1 cellular context compared by ENCODE assay signal in the genomic region with DNA sequence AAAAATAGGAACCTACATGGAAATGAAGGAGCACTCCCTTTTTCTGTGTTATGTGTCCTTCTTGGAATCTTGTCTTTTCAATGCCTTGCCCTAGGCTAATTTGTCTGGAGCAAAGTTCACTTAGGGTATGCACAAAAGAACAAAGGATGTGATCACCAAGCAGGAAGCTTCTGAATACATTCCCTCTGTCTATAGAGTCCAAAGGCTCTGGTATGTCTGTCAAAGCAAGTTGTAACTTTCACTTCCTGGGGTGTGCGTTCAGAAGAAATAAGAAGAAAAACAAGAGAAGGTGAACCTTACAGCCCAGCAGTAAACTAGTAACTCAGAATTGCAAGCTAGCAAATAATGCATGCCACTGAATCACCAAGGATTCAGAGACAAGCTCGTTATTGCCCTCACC.
TF ChIP-seq lines count a peak whose summit lies in the region.

No MANE protein-coding gene starts in this region.

TF ChIP-seq in H1, 55 proteins besides CTCF, POLR2A, EP300 and RAD21:
- no peak for TF ChIP-seq RXRA (IDR thresholded peaks at IDR 0.05; ENCODE audit: insufficient read depth, low read depth, low read length)
- TF ChIP-seq RBBP5 (IDR thresholded peaks at IDR 0.05; ENCODE audit: borderline replicate concordance, low read depth, low read length): no peak
- TF ChIP-seq ATF3 (IDR thresholded peaks at IDR 0.05; ENCODE audit: insufficient read depth, low read depth, low read length): no peak
- TF ChIP-seq NRF1 (IDR thresholded peaks at IDR 0.05; ENCODE audit: low read depth, low read length): no peak
- no peak for TF ChIP-seq KDM5A (IDR thresholded peaks at IDR 0.05; ENCODE audit: low read length)
- TF ChIP-seq CBX5 (IDR thresholded peaks at IDR 0.05; ENCODE audit: low read depth, low read length): no peak
- no peak for TF ChIP-seq JUN (IDR thresholded peaks at IDR 0.05; ENCODE audit: low read depth, low read length)
- no peak for TF ChIP-seq NANOG (IDR thresholded peaks at IDR 0.05; ENCODE audit: insufficient read depth, low read depth, low read length, poor library complexity, severe bottlenecking)
- TF ChIP-seq MAX (IDR thresholded peaks at IDR 0.05): no peak
- no peak for TF ChIP-seq SP2 (IDR thresholded peaks at IDR 0.05; ENCODE audit: low read length)
- TF ChIP-seq E2F6 (IDR thresholded peaks at IDR 0.05): no peak
- no peak for TF ChIP-seq SP4 (IDR thresholded peaks at IDR 0.05; ENCODE audit: low read length)
- TF ChIP-seq BACH1 (IDR thresholded peaks at IDR 0.05; ENCODE audit: low read length): no peak
- no peak for TF ChIP-seq TBP (IDR thresholded peaks at IDR 0.05; ENCODE audit: low read depth, low read length)
- TF ChIP-seq, protein P1, sequence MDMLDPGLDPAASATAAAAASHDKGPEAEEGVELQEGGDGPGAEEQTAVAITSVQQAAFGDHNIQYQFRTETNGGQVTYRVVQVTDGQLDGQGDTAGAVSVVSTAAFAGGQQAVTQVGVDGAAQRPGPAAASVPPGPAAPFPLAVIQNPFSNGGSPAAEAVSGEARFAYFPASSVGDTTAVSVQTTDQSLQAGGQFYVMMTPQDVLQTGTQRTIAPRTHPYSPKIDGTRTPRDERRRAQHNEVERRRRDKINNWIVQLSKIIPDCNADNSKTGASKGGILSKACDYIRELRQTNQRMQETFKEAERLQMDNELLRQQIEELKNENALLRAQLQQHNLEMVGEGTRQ (IDR thresholded peaks at IDR 0.05; ENCODE audit: low read length): no peak
- TF ChIP-seq CHD2 (IDR thresholded peaks at IDR 0.05; ENCODE audit: low read length): no peak
